In the genomic region with DNA sequence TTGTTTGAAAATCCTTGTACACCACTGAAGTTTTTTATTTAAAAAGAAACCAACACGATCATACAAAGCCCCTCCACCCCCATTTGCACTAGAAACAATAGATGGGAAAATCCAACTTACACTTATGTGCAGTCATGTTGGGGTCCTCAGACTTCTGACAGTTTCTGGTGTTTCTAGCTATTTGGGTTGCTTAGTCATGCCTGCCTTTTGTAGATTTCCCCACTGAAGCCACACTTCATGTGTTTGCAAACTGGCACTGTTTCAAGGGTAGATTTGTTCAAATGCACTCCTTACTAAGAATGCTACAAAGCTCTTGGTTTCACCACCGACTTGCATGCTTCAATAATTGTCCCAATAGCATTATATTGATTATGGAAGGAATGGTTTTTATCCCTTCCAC, we compare ENCODE assay signal across 1 cellular context.
TF ChIP-seq lines count a peak whose summit lies in the region.

No MANE protein-coding gene starts in this region.

TF ChIP-seq in HepG2, 621 proteins besides CTCF, POLR2A, EP300 and RAD21:
- peak; percentile 27; the same call in 1 of the 2 replicates for TF ChIP-seq ZBED4 (CRISPR knock-in tag; IDR thresholded peaks at IDR 0.05; ENCODE audit: borderline replicate concordance)
- TF ChIP-seq NFE2 (CRISPR knock-in tag; IDR thresholded peaks at IDR 0.05) = 0 out of 2 replicates have a peak, but pooled peaks have one; percentile 39
- TF ChIP-seq HMGXB4 (CRISPR knock-in tag; IDR thresholded peaks at IDR 0.05; ENCODE audit: borderline replicate concordance in 1 of 2, low read depth in 1 of 2) = no peak
- TF ChIP-seq NR2F6 (IDR thresholded peaks at IDR 0.05) = no peak
- no peak for TF ChIP-seq NR2F6 (CRISPR knock-in tag; IDR thresholded peaks at IDR 0.05)
- TF ChIP-seq SOX13 (IDR thresholded peaks at IDR 0.05) = no peak
- TF ChIP-seq SOX13 (CRISPR knock-in tag; conservative IDR thresholded peaks at IDR 0.05 in 1 of 2, IDR thresholded peaks at IDR 0.05 in 1 of 2) = peak in 1 of 2 experiments; percentile 27; a peak in 1 of 4 replicates
- TF ChIP-seq GZF1 (CRISPR knock-in tag; IDR thresholded peaks at IDR 0.05) = no peak
- TF ChIP-seq NFE2L2 (IDR thresholded peaks at IDR 0.05; ENCODE audit: low read length) = 0 out of 2 replicates have a peak, but pooled peaks have one; percentile 25
- 0 out of 2 replicates have a peak, but pooled peaks have one; percentile 29 for TF ChIP-seq ZMYM4 (CRISPR knock-in tag; IDR thresholded peaks at IDR 0.05)
- TF ChIP-seq, protein P1, sequence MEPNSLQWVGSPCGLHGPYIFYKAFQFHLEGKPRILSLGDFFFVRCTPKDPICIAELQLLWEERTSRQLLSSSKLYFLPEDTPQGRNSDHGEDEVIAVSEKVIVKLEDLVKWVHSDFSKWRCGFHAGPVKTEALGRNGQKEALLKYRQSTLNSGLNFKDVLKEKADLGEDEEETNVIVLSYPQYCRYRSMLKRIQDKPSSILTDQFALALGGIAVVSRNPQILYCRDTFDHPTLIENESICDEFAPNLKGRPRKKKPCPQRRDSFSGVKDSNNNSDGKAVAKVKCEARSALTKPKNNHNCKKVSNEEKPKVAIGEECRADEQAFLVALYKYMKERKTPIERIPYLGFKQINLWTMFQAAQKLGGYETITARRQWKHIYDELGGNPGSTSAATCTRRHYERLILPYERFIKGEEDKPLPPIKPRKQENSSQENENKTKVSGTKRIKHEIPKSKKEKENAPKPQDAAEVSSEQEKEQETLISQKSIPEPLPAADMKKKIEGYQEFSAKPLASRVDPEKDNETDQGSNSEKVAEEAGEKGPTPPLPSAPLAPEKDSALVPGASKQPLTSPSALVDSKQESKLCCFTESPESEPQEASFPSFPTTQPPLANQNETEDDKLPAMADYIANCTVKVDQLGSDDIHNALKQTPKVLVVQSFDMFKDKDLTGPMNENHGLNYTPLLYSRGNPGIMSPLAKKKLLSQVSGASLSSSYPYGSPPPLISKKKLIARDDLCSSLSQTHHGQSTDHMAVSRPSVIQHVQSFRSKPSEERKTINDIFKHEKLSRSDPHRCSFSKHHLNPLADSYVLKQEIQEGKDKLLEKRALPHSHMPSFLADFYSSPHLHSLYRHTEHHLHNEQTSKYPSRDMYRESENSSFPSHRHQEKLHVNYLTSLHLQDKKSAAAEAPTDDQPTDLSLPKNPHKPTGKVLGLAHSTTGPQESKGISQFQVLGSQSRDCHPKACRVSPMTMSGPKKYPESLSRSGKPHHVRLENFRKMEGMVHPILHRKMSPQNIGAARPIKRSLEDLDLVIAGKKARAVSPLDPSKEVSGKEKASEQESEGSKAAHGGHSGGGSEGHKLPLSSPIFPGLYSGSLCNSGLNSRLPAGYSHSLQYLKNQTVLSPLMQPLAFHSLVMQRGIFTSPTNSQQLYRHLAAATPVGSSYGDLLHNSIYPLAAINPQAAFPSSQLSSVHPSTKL (CRISPR knock-in tag; IDR thresholded peaks at IDR 0.05) = peak; percentile 19; the same call in 1 of the 2 replicates
- TF ChIP-seq FOSL2 (CRISPR knock-in tag; IDR thresholded peaks at IDR 0.05) = peak; percentile 59
- TF ChIP-seq MTA1 (CRISPR knock-in tag; IDR thresholded peaks at IDR 0.05; ENCODE audit: borderline replicate concordance) = no peak
- no peak for TF ChIP-seq ZSCAN9 (CRISPR knock-in tag; IDR thresholded peaks at IDR 0.05; ENCODE audit: borderline replicate concordance)
- no peak for TF ChIP-seq ZNF773 (CRISPR knock-in tag; IDR thresholded peaks at IDR 0.05; ENCODE audit: borderline replicate concordance)
- peak; percentile 35; the same call in 1 of the 2 replicates for TF ChIP-seq THAP11 (CRISPR knock-in tag; IDR thresholded peaks at IDR 0.05)
- peak; percentile 65 for TF ChIP-seq SAP130 (CRISPR knock-in tag; IDR thresholded peaks at IDR 0.05; ENCODE audit: low read depth)
